Comparison of ENCODE assay signal across 2 cellular contexts in genomic region chr2:71897145-71897495, GRCh38.
TF ChIP-seq lines count a peak whose summit lies in the region.

No MANE protein-coding gene starts in this region.

TF ChIP-seq in HEK293T, 16 proteins besides CTCF, POLR2A, EP300 and RAD21 (continued from another document):
- TF ChIP-seq FOXA1 (IDR thresholded peaks at IDR 0.05) (no peak), HDGF (IDR thresholded peaks at IDR 0.05; ENCODE audit: borderline replicate concordance) (no peak), NFRKB (IDR thresholded peaks at IDR 0.05) (no peak), FOXM1 (IDR thresholded peaks at IDR 0.05; ENCODE audit: borderline replicate concordance) (no peak), ELF4 (IDR thresholded peaks at IDR 0.05) (no peak), TARDBP (IDR thresholded peaks at IDR 0.05) (no peak), LEF1 (IDR thresholded peaks at IDR 0.05; ENCODE audit: borderline replicate concordance) (no peak), SP1 (IDR thresholded peaks at IDR 0.05) (no peak), PKNOX1 (IDR thresholded peaks at IDR 0.05) (no peak)

TF ChIP-seq in H1, 55 proteins besides CTCF, POLR2A, EP300 and RAD21 (continued from another document):
- TF ChIP-seq BCL11A (IDR thresholded peaks at IDR 0.05; ENCODE audit: low read depth in 2 of 2, low read length in 2 of 2) (no peak), CEBPB (IDR thresholded peaks at IDR 0.05; ENCODE audit: low read depth, low read length) (no peak), KDM1A (IDR thresholded peaks at IDR 0.05; ENCODE audit: borderline replicate concordance, low read length) (no peak), CREB1 (IDR thresholded peaks at IDR 0.05) (no peak)
